20 cellular contexts compared by ENCODE assay signal in genomic region chr2:170147576-170147975, GRCh38. TPM values are rescaled to one million over a fixed set of nuclear protein-coding genes. Genes with fewer than 3 reads are reported as not detected.
DNase-seq lines count a peak whose midpoint lies in the region; ATAC-seq, FAIRE-seq and TF ChIP-seq lines count a peak whose summit lies in the region.
"Had no signal": no experiment of that assay in that cellular context is flagged by ENCODE, and none has a peak within 500 bp of the region (broad histone marks: within the 10 kb centered on the region; RNA-seq: fewer than 3 reads in every experiment).

No MANE protein-coding gene starts in this region.

- H3K9ac ChIP-seq in mammary epithelial cell (ENCODE audit: insufficient read depth, low read length): no peak overlapping the region
- H3K9ac ChIP-seq in mesenchymal stem cell (ENCODE audit: low read length): no peak overlapping the region
- no peak overlapping the region for H3K9ac ChIP-seq in smooth muscle cell (ENCODE audit: low read depth)

- H3K4me1 ChIP-seq in mammary epithelial cell (ENCODE audit: insufficient read depth, low read length) (peaks cover 23% of the 10 kb centered on the region), breast epithelium (no peaks in the 10 kb centered on the region), mesenchymal stem cell (ENCODE audit: control insufficient read depth, insufficient read depth, low read depth, low read length) (no peaks in the 10 kb centered on the region), smooth muscle cell (ENCODE audit: low read depth) (no peaks in the 10 kb centered on the region)

- H3K4ac ChIP-seq in mesenchymal stem cell (ENCODE audit: low read depth in 1 of 2, low read length in 2 of 2): no peak overlapping the region

- H3F3A ChIP-seq in smooth muscle cell (ENCODE audit: low read depth): no peaks in the 10 kb centered on the region

- no peak overlapping the region for H2AK5ac ChIP-seq in mesenchymal stem cell (ENCODE audit: low read length, severe bottlenecking)

- intact Hi-C loops in mammary epithelial cell (cut with micrococcal nuclease) (loop anchor here (1.0 kb wide), 1 partner anchor 24 kb away; no protein-coding TSS in a partner anchor), breast epithelium (cut with DNase I; ENCODE audit: low total_unique reads) (no loop called here)

- no peak overlapping the region for H2BK12ac ChIP-seq in mesenchymal stem cell (ENCODE audit: low read length in 2 of 2)

- H3K36me3 ChIP-seq in mammary epithelial cell (ENCODE audit: insufficient read depth, low read length) (no peaks in the 10 kb centered on the region), breast epithelium (no peaks in the 10 kb centered on the region), bronchial epithelial cell (ENCODE audit: control insufficient read depth, insufficient read depth, low read length) (no peaks in the 10 kb centered on the region), mesenchymal stem cell (ENCODE audit: control insufficient read depth in 1 of 2, insufficient read depth in 2 of 2, low read depth in 1 of 2, low read length in 2 of 2) (no peaks in the 10 kb centered on the region), smooth muscle cell (ENCODE audit: low read depth) (no peaks in the 10 kb centered on the region)

- peaks cover 4% of the 10 kb centered on the region for H3K9me3 ChIP-seq in mammary epithelial cell (replicated peaks; ENCODE audit: insufficient read depth, low read length)
- no peaks in the 10 kb centered on the region for H3K9me3 ChIP-seq in breast epithelium
- H3K9me3 ChIP-seq in mesenchymal stem cell (ENCODE audit: control insufficient read depth, low read length): no peaks in the 10 kb centered on the region
- H3K9me3 ChIP-seq in smooth muscle cell (replicated peaks; ENCODE audit: low read depth): no peaks in the 10 kb centered on the region
- H3K9me3 ChIP-seq: A549 had no signal

- TF ChIP-seq CTCF in mammary epithelial cell (conservative IDR thresholded peaks at IDR 0.05 in 1 of 2, IDR thresholded peaks at IDR 0.05 in 1 of 2; ENCODE audit: extremely low read depth in 1 of 2, insufficient read depth in 1 of 2, low read depth in 1 of 2, low read length in 2 of 2) (no peak), breast epithelium (IDR thresholded peaks at IDR 0.05) (no peak), bronchial epithelial cell (IDR thresholded peaks at IDR 0.05; ENCODE audit: insufficient read depth, low read length, severe bottlenecking) (no peak), RWPE1 (conservative IDR thresholded peaks at IDR 0.05; ENCODE audit: low read depth) (no peak), smooth muscle cell (IDR thresholded peaks at IDR 0.05; ENCODE audit: borderline replicate concordance, insufficient read depth, poor library complexity, severe bottlenecking) (no peak)

- no peak overlapping the region for H2BK120ac ChIP-seq in mesenchymal stem cell (ENCODE audit: low read depth, low read length)

- H3K79me2 ChIP-seq in mammary epithelial cell (ENCODE audit: insufficient read depth, low read length): no peaks in the 10 kb centered on the region
- H3K79me2 ChIP-seq in smooth muscle cell (ENCODE audit: low read depth): no peaks in the 10 kb centered on the region

- H3K4me2 ChIP-seq in mammary epithelial cell (ENCODE audit: insufficient read depth, low read depth, low read length) (peak overlapping the region; percentile 41), mesenchymal stem cell (ENCODE audit: low read length, poor library complexity, severe bottlenecking) (no peak overlapping the region), smooth muscle cell (no peak overlapping the region)

- BruUV-seq in mammary epithelial cell (replicated peaks; lab: Mats Ljungman, UMichigan): no TSS peak

- H2BK15ac ChIP-seq in mesenchymal stem cell (ENCODE audit: low read depth, poor library complexity, severe bottlenecking): no peak overlapping the region

- peak overlapping the region; percentile 5 to 29 for H3K18ac ChIP-seq in mesenchymal stem cell (ENCODE audit: low read depth in 1 of 2, low read length in 2 of 2)

- H3K27me3 ChIP-seq in mammary epithelial cell (ENCODE audit: insufficient read depth, low read length) (no peaks in the 10 kb centered on the region), breast epithelium (no peaks in the 10 kb centered on the region), bronchial epithelial cell (ENCODE audit: control insufficient read depth, insufficient read depth, low read length) (no peaks in the 10 kb centered on the region), mesenchymal stem cell (ENCODE audit: control insufficient read depth in 1 of 2, insufficient read depth in 1 of 2, low read length in 2 of 2) (no peaks in the 10 kb centered on the region), smooth muscle cell (ENCODE audit: low read depth) (no peaks in the 10 kb centered on the region)

- DNase-seq in mammary epithelial cell: peak; percentile 85
- no peak for DNase-seq in breast epithelium (ENCODE audit: low spot score in 2 of 2)
- peak; percentile 97 for DNase-seq in bronchial epithelial cell (ENCODE audit: low read depth)
- DNase-seq in mesenchymal stem cell: no peak
- DNase-seq in RWPE1 (ENCODE audit: low spot score): no peak
- no peak for DNase-seq in smooth muscle cell (lab: John Stamatoyannopoulos, UW; ENCODE audit: unreplicated experiment)
- DNase-seq: AML-193; Caco-2; CD4-positive, alpha-beta T cell; GOT3; H9 had no signal

- dilution Hi-C loops in mammary epithelial cell (cut with HindIII; ENCODE audit: low sequenced_read_pairs): no loop called here

- no peak overlapping the region for H2BK5ac ChIP-seq in mesenchymal stem cell (ENCODE audit: low read depth, low read length, poor library complexity, severe bottlenecking)

- H3K4me3 ChIP-seq in mammary epithelial cell (replicated peaks in 1 of 3; ENCODE audit: insufficient read depth in 1 of 3, low read depth in 2 of 3, low read length in 3 of 3) (no peak overlapping the region), breast epithelium (no peak overlapping the region), bronchial epithelial cell (ENCODE audit: low read depth, low read length) (no peak overlapping the region), mesenchymal stem cell (ENCODE audit: insufficient read depth in 1 of 2, low read depth in 1 of 2, low read length in 2 of 2) (no peak overlapping the region), smooth muscle cell (no peak overlapping the region)
- H3K4me3 ChIP-seq: A549 had no signal

- in situ Hi-C loops in mammary epithelial cell (cut with MboI; ENCODE audit: low sequenced_read_pairs in 2 of 2): no loop called here

- H3K79me1 ChIP-seq in mesenchymal stem cell (replicated peaks; ENCODE audit: low read length, poor library complexity, severe bottlenecking): no peaks in the 10 kb centered on the region

- no peak for FAIRE-seq in bronchial epithelial cell (lab: Jason Lieb, UNC)
- FAIRE-seq: A549, D721Med, GM12891, GM19239 had no signal

- no peak overlapping the region for H3K14ac ChIP-seq in mesenchymal stem cell (ENCODE audit: low read length in 2 of 2)

- no peak for TF ChIP-seq POLR2A in breast epithelium (IDR thresholded peaks at IDR 0.05)

- H3K23ac ChIP-seq in mesenchymal stem cell (ENCODE audit: low read length in 2 of 2): no peak overlapping the region

- H2AFZ ChIP-seq in mammary epithelial cell (ENCODE audit: low read depth, low read length) (peak overlapping the region; percentile 29), mesenchymal stem cell (ENCODE audit: low read depth, low read length) (no peak overlapping the region), smooth muscle cell (ENCODE audit: low read depth) (no peak overlapping the region)

- ATAC-seq in esophagus mucosa: peak; percentile 94
- ATAC-seq in GM19467 (IDR thresholded peaks at IDR 0.05; ENCODE audit: unreplicated experiment): no peak

- H3K27ac ChIP-seq in mammary epithelial cell (ENCODE audit: insufficient read depth, low read depth, low read length): peak overlapping the region; percentile 79
- no peak overlapping the region for H3K27ac ChIP-seq in breast epithelium
- H3K27ac ChIP-seq in mesenchymal stem cell (ENCODE audit: low read length, poor library complexity, severe bottlenecking): no peak overlapping the region
- no peak overlapping the region for H3K27ac ChIP-seq in RWPE1
- H3K27ac ChIP-seq in smooth muscle cell (ENCODE audit: low read depth): no peak overlapping the region
- H3K27ac ChIP-seq: 22Rv1 had no signal

- POLR2A ChIA-PET in RWPE1 (lab: Yijun Ruan, JAX; ENCODE audit: low non-redundant PET): no interaction called here

- H4K8ac ChIP-seq in mesenchymal stem cell (ENCODE audit: low read length): no peak overlapping the region

- CTCF ChIA-PET in mammary epithelial cell (lab: Charles Lee; ENCODE audit: low non-redundant PET): interaction anchor here (0.5 to 0.6 kb wide), 2 partner anchors 15 to 692 kb away, joined by 3 to 6 read pairs; no protein-coding TSS in a partner anchor
- CTCF ChIA-PET in RWPE1 (lab: Yijun Ruan, JAX): no interaction called here

- 37% methylated on average over 3 of the region's 3 CpGs for WGBS in mammary epithelial cell (ENCODE audit: low coverage, missing lambda C conversion rate)
- WGBS in mesenchymal stem cell: 98% methylated on average over 3 of the region's 3 CpGs
- 86% methylated on average over 3 of the region's 3 CpGs for WGBS in smooth muscle cell (ENCODE audit: low lambda C conversion rate)

- H4K20me1 ChIP-seq in mammary epithelial cell (ENCODE audit: insufficient read depth, low read length) (no peaks in the 10 kb centered on the region), smooth muscle cell (ENCODE audit: low read depth) (no peaks in the 10 kb centered on the region)

- H4K91ac ChIP-seq in mesenchymal stem cell (ENCODE audit: low read length): no peak overlapping the region

RNA-seq across cellular contexts. Expression of gene MYO3B, which starts 30.4 kb away (rescaled TPM):
- total RNA-seq in mammary epithelial cell (under 1 TPM in 1 of 2 donors, not detected in 1; 0.24 TPM), breast epithelium (under 1 TPM; 0.15 to 0.98 (median 0.16) TPM), bronchial epithelial cell (under 0.01 and 0.77 TPM in 2 replicates), esophagus mucosa (0.24 TPM), smooth muscle cell (1.3 and 3.1 TPM in 2 replicates)
- polyA plus RNA-seq in mammary epithelial cell (0.15 TPM), smooth muscle cell (0.47 and 1.3 TPM in 2 replicates)
- not detected for polyA minus RNA-seq in mammary epithelial cell
- polyA plus RNA-seq in mesenchymal stem cell (2013, experiment 1 of 2): 0.08 TPM
- 0.11 TPM for polyA plus RNA-seq in mesenchymal stem cell (2013, experiment 2 of 2)
- total RNA-seq: CD4-positive, alpha-beta T cell; HT-29 had no signal
- polyA plus RNA-seq: BJ had no signal

Comparison
In these comparisons a context has a peak if more than half of its experiments do, and no peak if none do; other contexts are left out.
1. DNase-seq: peak in mammary epithelial cell (single experiment) and bronchial epithelial cell (single experiment); none in breast epithelium (0 of 2), mesenchymal stem cell (single experiment), RWPE1 (single experiment) and smooth muscle cell (single experiment).